Comparison of ENCODE assay signal across 20 cellular contexts in genomic region chr4:22241415-22241814, GRCh38.
"Had no signal": no experiment of that assay in that cellular context is flagged by ENCODE, and none has a peak within 500 bp of the region (broad histone marks: within the 10 kb centered on the region; RNA-seq: fewer than 3 reads in every experiment).

No MANE protein-coding gene starts in this region.

- H3K4me3 Mint-ChIP-seq: naive thymus-derived CD8-positive, alpha-beta T cell; stimulated activated effector memory CD8-positive, alpha-beta T cell treated with anti-CD3 and anti-CD28 coated beads, Interleukin-12 subunit alpha, Interleukin-12 subunit beta, amount 100 ng/mL, for 72 hours; stimulated activated naive CD8-positive, alpha-beta T cell treated with anti-CD3 and anti-CD28 coated beads, Interleukin-15, Interleukin-2, amounts not matched to agents 100 ng/mL and 50 ng/mL, for 24 hours had no signal

- ATAC-seq: gastroesophageal sphincter; left lobe of liver; naive thymus-derived CD8-positive, alpha-beta T cell; right cardiac atrium; upper lobe of right lung had no signal

- DNase-seq: dermis blood vessel endothelial cell; esophagus squamous epithelium; foreskin fibroblast; glutamatergic neuron; islet precursor cell; mammary epithelial cell; naive thymus-derived CD8-positive, alpha-beta T cell; right cardiac atrium; stimulated activated CD4-positive, alpha-beta T cell treated with anti-CD3 and anti-CD28 coated beads, Interleukin-4, amount 100 ng/mL, for 1 hour; stimulated activated CD8-positive, alpha-beta memory T cell treated with anti-CD3 and anti-CD28 coated beads, Interleukin-4, amount 100 ng/mL, for 48 hours; testis; upper lobe of right lung had no signal

- H3K4me1 ChIP-seq: esophagus squamous epithelium, gastroesophageal sphincter, testis, tibial nerve, upper lobe of right lung, vagina had no signal

- H3K4me1 Mint-ChIP-seq: stimulated activated effector memory CD8-positive, alpha-beta T cell treated with anti-CD3 and anti-CD28 coated beads, Interleukin-12 subunit alpha, Interleukin-12 subunit beta, amount 100 ng/mL, for 72 hours had no signal

- H3K27me3 ChIP-seq: esophagus squamous epithelium, neutrophil, testis, tibial nerve, upper lobe of right lung, vagina had no signal

- H3K9me3 ChIP-seq: esophagus squamous epithelium, gastroesophageal sphincter, neutrophil, testis, upper lobe of right lung, vagina had no signal

- H3K27ac ChIP-seq: esophagus squamous epithelium, gastroesophageal sphincter, neutrophil, testis, tibial nerve, upper lobe of right lung, vagina had no signal

- H3K27me3 Mint-ChIP-seq: stimulated activated naive CD8-positive, alpha-beta T cell treated with anti-CD3 and anti-CD28 coated beads, Interleukin-15, Interleukin-2, amounts not matched to agents 100 ng/mL and 50 ng/mL, for 24 hours had no signal

- H3K4me3 ChIP-seq: esophagus squamous epithelium, gastroesophageal sphincter, smooth muscle cell, testis, tibial nerve, upper lobe of right lung, vagina had no signal

- H3K27ac Mint-ChIP-seq: stimulated activated effector memory CD8-positive, alpha-beta T cell treated with anti-CD3 and anti-CD28 coated beads, Interleukin-12 subunit alpha, Interleukin-12 subunit beta, amount 100 ng/mL, for 72 hours; stimulated activated naive CD8-positive, alpha-beta T cell treated with anti-CD3 and anti-CD28 coated beads, Interleukin-15, Interleukin-2, amounts not matched to agents 100 ng/mL and 50 ng/mL, for 24 hours had no signal

- H3K36me3 ChIP-seq: esophagus squamous epithelium, gastroesophageal sphincter, neutrophil, tibial nerve, upper lobe of right lung, vagina had no signal

- H3K36me3 Mint-ChIP-seq: naive thymus-derived CD8-positive, alpha-beta T cell; stimulated activated effector memory CD8-positive, alpha-beta T cell treated with anti-CD3 and anti-CD28 coated beads, Interleukin-12 subunit alpha, Interleukin-12 subunit beta, amount 100 ng/mL, for 72 hours had no signal
